ENCODE assay signal across 8 cellular contexts in genomic region chr3:113019182-113020137, GRCh38. TPM values are rescaled to one million over a fixed set of nuclear protein-coding genes. Genes with fewer than 3 reads are reported as not detected.
DNase-seq lines count a peak whose midpoint lies in the region; ATAC-seq and TF ChIP-seq lines count a peak whose summit lies in the region.

No MANE protein-coding gene starts in this region.

- WGBS in SK-N-SH (ENCODE audit: low lambda C conversion rate), result 10% methylated on average over 36 of the region's 63 CpGs
- WGBS in testis, 2 donors, result 2 to 3% methylated on average over 21 to 63 of the region's 63 CpGs

- H3K4me1 ChIP-seq in SK-N-SH (ENCODE audit: control insufficient read depth in 1 of 2, insufficient read depth in 2 of 2, low read depth in 1 of 2, low read length in 1 of 2) (peaks cover 6 to 11% of the 10 kb centered on the region in 2 experiments; a peak in 3 of 4 replicates), testis (peaks cover 9% of the 10 kb centered on the region)

- TF ChIP-seq CTCF in GM10248 (IDR thresholded peaks at IDR 0.05; ENCODE audit: control extremely low read depth, extremely low read depth, low read depth, missing control alignments) (no peak), SK-N-SH (IDR thresholded peaks at IDR 0.05) (no peak), glutamatergic neuron (IDR thresholded peaks at IDR 0.05; ENCODE audit: partially characterized antibody, unreplicated experiment) (no peak), omental fat pad (IDR thresholded peaks at IDR 0.05) (no peak), testis (IDR thresholded peaks at IDR 0.05) (no peak)

- H3K4me1 Mint-ChIP-seq in activated naive CD8-positive, alpha-beta T cell (ENCODE audit: low read depth), result peaks cover 65% of the 10 kb centered on the region
- peaks cover 12% of the 10 kb centered on the region for H3K4me1 Mint-ChIP-seq in glutamatergic neuron (ENCODE audit: low read depth, unreplicated experiment)

- H3K9me3 ChIP-seq in SK-N-SH (no peaks in the 10 kb centered on the region), testis (no peaks in the 10 kb centered on the region)

- TF ChIP-seq POLR2A in testis (IDR thresholded peaks at IDR 0.05), result no peak

- no peak for TF ChIP-seq RAD21 in SK-N-SH (IDR thresholded peaks at IDR 0.05; ENCODE audit: low read length)

- peak; percentile 94 for DNase-seq in GM10248 (ENCODE audit: extremely low spot score)
- peak; percentile 86 for DNase-seq in NCI-H1092 (lab: John Stamatoyannopoulos, UW)
- peak; percentile 96 for DNase-seq in SK-N-SH
- peak; percentile 89 for DNase-seq in glutamatergic neuron
- DNase-seq in omental fat pad (ENCODE audit: low spot score), result peak; percentile 48
- DNase-seq in testis, result peak; percentile 94

- intact Hi-C loops in testis (cut with DNase I; ENCODE audit: low total_unique reads), result no loop called here

- H3K36me3 ChIP-seq in SK-N-SH (replicated peaks in 1 of 2; ENCODE audit: control insufficient read depth in 1 of 2, insufficient read depth in 2 of 2, low read length in 1 of 2) (peaks cover 31% of the 10 kb centered on the region in 2 experiments), testis (ENCODE audit: low read depth, missing control alignments) (no peaks in the 10 kb centered on the region)

- peak overlapping the region; percentile 90 to 97 for H3K27ac ChIP-seq in SK-N-SH (ENCODE audit: low read depth in 2 of 2, low read length in 1 of 2)
- H3K27ac ChIP-seq in testis, result peak overlapping the region; percentile 93 to 95

- CTCF ChIA-PET in GM10248 (lab: Yijun Ruan, JAX) (interaction anchor here (1.2 to 5.3 kb wide), 10 partner anchors 9 to 376 kb away, joined by 3 to 32 read pairs (median 6); no protein-coding TSS in a partner anchor), SK-N-SH (lab: Yijun Ruan, JAX) (interaction anchor here (0.9 to 4.4 kb wide), 8 partner anchors 12 to 474 kb away, joined by 3 to 34 read pairs (median 4); no protein-coding TSS in a partner anchor)

- H3F3A ChIP-seq in SK-N-SH (replicated peaks; ENCODE audit: insufficient read depth), result peaks cover 6% of the 10 kb centered on the region

- H3K79me2 ChIP-seq in SK-N-SH (ENCODE audit: insufficient read depth), result peaks cover 56% of the 10 kb centered on the region

- H3K4me2 ChIP-seq in SK-N-SH, result peak overlapping the region; percentile 94

- H3K9me2 ChIP-seq in SK-N-SH, result no peaks in the 10 kb centered on the region

- no peaks in the 10 kb centered on the region for H4K20me1 ChIP-seq in SK-N-SH (ENCODE audit: insufficient read depth)

- H3K4me3 ChIP-seq in SK-N-SH (ENCODE audit: low read depth in 2 of 2, low read length in 1 of 2) (peak overlapping the region; percentile 58 to 88), testis (peak overlapping the region; percentile 68 to 89)

- peaks cover 7% of the 10 kb centered on the region for H3K36me3 Mint-ChIP-seq in activated naive CD8-positive, alpha-beta T cell
- peaks cover 5% of the 10 kb centered on the region for H3K36me3 Mint-ChIP-seq in glutamatergic neuron (ENCODE audit: unreplicated experiment)

- H3K27me3 ChIP-seq in SK-N-SH (ENCODE audit: insufficient read depth) (no peaks in the 10 kb centered on the region), testis (no peaks in the 10 kb centered on the region)

- peak overlapping the region; percentile 92 for H3K9ac ChIP-seq in SK-N-SH

- H3K9me3 Mint-ChIP-seq in activated naive CD8-positive, alpha-beta T cell (ENCODE audit: low read depth), result no peaks in the 10 kb centered on the region
- peaks cover 12% of the 10 kb centered on the region for H3K9me3 Mint-ChIP-seq in glutamatergic neuron (ENCODE audit: unreplicated experiment)

- no peaks in the 10 kb centered on the region for H3K27me3 Mint-ChIP-seq in activated naive CD8-positive, alpha-beta T cell
- peaks cover 7% of the 10 kb centered on the region for H3K27me3 Mint-ChIP-seq in glutamatergic neuron (ENCODE audit: unreplicated experiment)

- peak overlapping the region; percentile 97 for H3K27ac Mint-ChIP-seq in activated naive CD8-positive, alpha-beta T cell
- H3K27ac Mint-ChIP-seq in glutamatergic neuron (ENCODE audit: unreplicated experiment), result peak overlapping the region; percentile 96

- POLR2A ChIA-PET in GM10248 (lab: Yijun Ruan, JAX), result interaction anchor here (0.6 to 1.8 kb wide), 5 partner anchors 9 to 731 kb away, joined by 3 to 6 read pairs (median 5); no protein-coding TSS in a partner anchor
- POLR2A ChIA-PET in SK-N-SH (lab: Yijun Ruan, JAX), result interaction anchor here (0.8 to 2.0 kb wide), 7 partner anchors 9 to 496 kb away, joined by 3 to 14 read pairs (median 5); partner anchors contain the start of genes ATG3, GTPBP8, SLC35A5 and SPICE1

- H3K4me3 Mint-ChIP-seq in activated naive CD8-positive, alpha-beta T cell, result peak overlapping the region; percentile 97
- H3K4me3 Mint-ChIP-seq in glutamatergic neuron (ENCODE audit: unreplicated experiment), result peak overlapping the region; percentile 96

- TF ChIP-seq EP300 in SK-N-SH (IDR thresholded peaks at IDR 0.05; ENCODE audit: borderline replicate concordance in 1 of 2, low read depth in 1 of 2, low read length in 1 of 2), result no peak

- ATAC-seq in HG02610 (IDR thresholded peaks at IDR 0.05; ENCODE audit: unreplicated experiment) (peak; percentile 95), omental fat pad (ENCODE audit: low FRiP score) (peak; percentile 96)

- H2AFZ ChIP-seq in SK-N-SH (ENCODE audit: low read depth), result peak overlapping the region; percentile 99

TF ChIP-seq in SK-N-SH, 30 proteins besides CTCF, POLR2A, EP300 and RAD21 (continues in another document):
- no peak for TF ChIP-seq TEAD4 (IDR thresholded peaks at IDR 0.05; ENCODE audit: borderline replicate concordance, insufficient read depth)
- no peak for TF ChIP-seq MEF2A (IDR thresholded peaks at IDR 0.05; ENCODE audit: borderline replicate concordance, low read depth)
- TF ChIP-seq, protein P1, sequence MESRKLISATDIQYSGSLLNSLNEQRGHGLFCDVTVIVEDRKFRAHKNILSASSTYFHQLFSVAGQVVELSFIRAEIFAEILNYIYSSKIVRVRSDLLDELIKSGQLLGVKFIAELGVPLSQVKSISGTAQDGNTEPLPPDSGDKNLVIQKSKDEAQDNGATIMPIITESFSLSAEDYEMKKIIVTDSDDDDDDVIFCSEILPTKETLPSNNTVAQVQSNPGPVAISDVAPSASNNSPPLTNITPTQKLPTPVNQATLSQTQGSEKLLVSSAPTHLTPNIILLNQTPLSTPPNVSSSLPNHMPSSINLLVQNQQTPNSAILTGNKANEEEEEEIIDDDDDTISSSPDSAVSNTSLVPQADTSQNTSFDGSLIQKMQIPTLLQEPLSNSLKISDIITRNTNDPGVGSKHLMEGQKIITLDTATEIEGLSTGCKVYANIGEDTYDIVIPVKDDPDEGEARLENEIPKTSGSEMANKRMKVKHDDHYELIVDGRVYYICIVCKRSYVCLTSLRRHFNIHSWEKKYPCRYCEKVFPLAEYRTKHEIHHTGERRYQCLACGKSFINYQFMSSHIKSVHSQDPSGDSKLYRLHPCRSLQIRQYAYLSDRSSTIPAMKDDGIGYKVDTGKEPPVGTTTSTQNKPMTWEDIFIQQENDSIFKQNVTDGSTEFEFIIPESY (IDR thresholded peaks at IDR 0.05; ENCODE audit: borderline replicate concordance, low read depth), result no peak
- TF ChIP-seq GABPA (IDR thresholded peaks at IDR 0.05; ENCODE audit: low read depth), result peak; percentile 64
- peak; percentile 80 for TF ChIP-seq POLR2AphosphoS5 (IDR thresholded peaks at IDR 0.05; ENCODE audit: low read depth, low read length)
- TF ChIP-seq EZH2phosphoT487 (IDR thresholded peaks at IDR 0.05; ENCODE audit: borderline replicate concordance, low read depth), result no peak
- TF ChIP-seq RXRA (IDR thresholded peaks at IDR 0.05; ENCODE audit: borderline replicate concordance, low read depth), result no peak
- TF ChIP-seq JUND (IDR thresholded peaks at IDR 0.05), result no peak
- TF ChIP-seq SMC3 (IDR thresholded peaks at IDR 0.05; ENCODE audit: low read depth, low read length), result no peak
- peak; percentile 58; the same call in 1 of the 2 replicates for TF ChIP-seq TAF1 (IDR thresholded peaks at IDR 0.05; ENCODE audit: borderline replicate concordance, low read depth, low read length)
- no peak; the same call in 1 of the 2 replicates for TF ChIP-seq SIN3A (IDR thresholded peaks at IDR 0.05; ENCODE audit: borderline replicate concordance, low read depth, low read length)
- TF ChIP-seq, protein P2, sequence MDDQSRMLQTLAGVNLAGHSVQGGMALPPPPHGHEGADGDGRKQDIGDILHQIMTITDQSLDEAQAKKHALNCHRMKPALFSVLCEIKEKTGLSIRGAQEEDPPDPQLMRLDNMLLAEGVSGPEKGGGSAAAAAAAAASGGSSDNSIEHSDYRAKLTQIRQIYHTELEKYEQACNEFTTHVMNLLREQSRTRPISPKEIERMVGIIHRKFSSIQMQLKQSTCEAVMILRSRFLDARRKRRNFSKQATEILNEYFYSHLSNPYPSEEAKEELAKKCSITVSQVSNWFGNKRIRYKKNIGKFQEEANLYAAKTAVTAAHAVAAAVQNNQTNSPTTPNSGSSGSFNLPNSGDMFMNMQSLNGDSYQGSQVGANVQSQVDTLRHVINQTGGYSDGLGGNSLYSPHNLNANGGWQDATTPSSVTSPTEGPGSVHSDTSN (IDR thresholded peaks at IDR 0.05), result no peak
- TF ChIP-seq RFX5 (IDR thresholded peaks at IDR 0.05; ENCODE audit: low read length), result no peak
- no peak for TF ChIP-seq GATA2 (CRISPR knock-in tag; IDR thresholded peaks at IDR 0.05)
- TF ChIP-seq FOXJ3 (CRISPR knock-in tag; IDR thresholded peaks at IDR 0.05), result no peak
- peak; percentile 87 for TF ChIP-seq CHD2 (IDR thresholded peaks at IDR 0.05; ENCODE audit: low read length, partially characterized antibody)
- no peak for TF ChIP-seq NRF1 (IDR thresholded peaks at IDR 0.05; ENCODE audit: low read depth, low read length)
- TF ChIP-seq FOXM1 (IDR thresholded peaks at IDR 0.05; ENCODE audit: low read depth), result no peak
- no peak for TF ChIP-seq RCOR1 (IDR thresholded peaks at IDR 0.05; ENCODE audit: low read length)
- no peak for TF ChIP-seq FOSL2 (IDR thresholded peaks at IDR 0.05; ENCODE audit: borderline replicate concordance, low read depth)

RNA-seq across cellular contexts. Expression of gene GTPBP8, which starts 28.7 kb away (rescaled TPM):
- polyA plus RNA-seq in SK-N-SH (2012; rRNA removed) (19.2 and 20.1 TPM in 2 replicates), testis (ENCODE audit: insufficient read depth, low read depth, low replicate concordance) (39.3 TPM)
- polyA plus RNA-seq in SK-N-SH (2012; cell fraction: cytosol; rRNA removed), result 16.1 and 16.7 TPM in 2 replicates
- 16.0 and 34.3 TPM in 2 replicates for polyA plus RNA-seq in SK-N-SH (2012; cell fraction: nucleus; rRNA removed)
- total RNA-seq in glutamatergic neuron (ENCODE audit: unreplicated experiment) (15.8 TPM), omental fat pad (10 to 100 TPM; 13.9 to 21.6 (median 17.2) TPM), testis (10 to 100 TPM; 37.7 to 50.7 TPM)

RNA-seq across cellular contexts. Expression of gene CD200R1, which starts 44.6 kb away (rescaled TPM):
- 0.02 and 0.03 TPM in 2 replicates for polyA plus RNA-seq in SK-N-SH (2012; rRNA removed)
- 0.03 and 0.04 TPM in 2 replicates for polyA plus RNA-seq in SK-N-SH (2012; cell fraction: cytosol; rRNA removed)
- 0.14 TPM in 1 of 2 replicates, not detected in the other for polyA plus RNA-seq in SK-N-SH (2012; cell fraction: nucleus; rRNA removed)
- total RNA-seq in glutamatergic neuron (ENCODE audit: unreplicated experiment), result not detected
- total RNA-seq in omental fat pad, result 1 to 10 TPM; 1.1 to 4.3 (median 3.0) TPM
- 1 to 10 TPM; 1.3 to 1.7 TPM for total RNA-seq in testis
- 1.5 TPM for polyA plus RNA-seq in testis (ENCODE audit: insufficient read depth, low read depth, low replicate concordance)

Comparison
In these comparisons a context has a peak if more than half of its experiments do, and no peak if none do; other contexts are left out.
1. Peak in every context shown above with its lines: DNase-seq, ATAC-seq, H3K4me3 ChIP-seq and H3K27ac ChIP-seq.